Comparison of ENCODE assay signal across 13 cellular contexts in genomic region chr11:35275808-35276170, GRCh38.
DNase-seq lines count a peak whose midpoint lies in the region; ATAC-seq and TF ChIP-seq lines count a peak whose summit lies in the region.
"Had no signal": no experiment of that assay in that cellular context is flagged by ENCODE, and none has a peak within 500 bp of the region (broad histone marks: within the 10 kb centered on the region; RNA-seq: fewer than 3 reads in every experiment).

No MANE protein-coding gene starts in this region.

- no peak overlapping the region for H3K27ac ChIP-seq in CD8-positive, alpha-beta memory T cell (ENCODE audit: low read depth, low read length)
- no peak overlapping the region for H3K27ac ChIP-seq in spleen

- no peak for TF ChIP-seq POLR2A in spleen (IDR thresholded peaks at IDR 0.05)

- H3K27me3 ChIP-seq in CD8-positive, alpha-beta memory T cell (ENCODE audit: insufficient read depth, low read length, poor library complexity, severe bottlenecking): no peaks in the 10 kb centered on the region
- H3K27me3 ChIP-seq in spleen (replicated peaks in 1 of 7): no peaks in the 10 kb centered on the region

- H3K27ac Mint-ChIP-seq in CD8-positive, alpha-beta memory T cell: peak overlapping the region in 5 of 8 donors; percentile 3 to 82 (median 27)
- peak overlapping the region; percentile 59 for H3K27ac Mint-ChIP-seq in activated naive CD8-positive, alpha-beta T cell treated with anti-CD3 and anti-CD28 coated beads for 36 hours
- H3K27ac Mint-ChIP-seq in stimulated activated memory B cell treated with anti-CD40 and anti-IgM and Interleukin-4, amounts not matched to agents 10 μg/mL and 1 μg/mL and 100 μg/mL, for 72 hours: peak overlapping the region; percentile 14
- no peak overlapping the region for H3K27ac Mint-ChIP-seq in activated naive CD4-positive, alpha-beta T cell treated with anti-CD3 and anti-CD28 coated beads, Interleukin-2, amount 10 ng/mL, durations not matched to agents 7 days and 5 days
- H3K27ac Mint-ChIP-seq in activated T-cell treated with anti-CD3 and anti-CD28 coated beads, Interleukin-2, amount 50 U/mL, for 24 hours: no peak overlapping the region

- peaks cover 36 to 51% (median 42%) of the 10 kb centered on the region in 3 donors for H3K4me1 Mint-ChIP-seq in CD8-positive, alpha-beta memory T cell
- H3K4me1 Mint-ChIP-seq in activated naive CD8-positive, alpha-beta T cell treated with anti-CD3 and anti-CD28 coated beads for 36 hours: peaks cover 48% of the 10 kb centered on the region
- H3K4me1 Mint-ChIP-seq in stimulated activated memory B cell treated with anti-CD40 and anti-IgM and Interleukin-4, amounts not matched to agents 10 μg/mL and 1 μg/mL and 100 μg/mL, for 72 hours: peaks cover 47% of the 10 kb centered on the region
- H3K4me1 Mint-ChIP-seq in activated naive CD4-positive, alpha-beta T cell treated with anti-CD3 and anti-CD28 coated beads, Interleukin-2, amount 10 ng/mL, durations not matched to agents 7 days and 5 days: peaks cover 27% of the 10 kb centered on the region
- peaks cover 54% of the 10 kb centered on the region for H3K4me1 Mint-ChIP-seq in activated T-cell treated with anti-CD3 and anti-CD28 coated beads, Interleukin-2, amount 50 U/mL, for 24 hours (ENCODE audit: low read depth)

- H3K4me3 Mint-ChIP-seq in CD8-positive, alpha-beta memory T cell: no peak overlapping the region
- no peak overlapping the region for H3K4me3 Mint-ChIP-seq in activated naive CD8-positive, alpha-beta T cell treated with anti-CD3 and anti-CD28 coated beads for 36 hours
- no peak overlapping the region for H3K4me3 Mint-ChIP-seq in stimulated activated memory B cell treated with anti-CD40 and anti-IgM and Interleukin-4, amounts not matched to agents 10 μg/mL and 1 μg/mL and 100 μg/mL, for 72 hours
- no peak overlapping the region for H3K4me3 Mint-ChIP-seq in activated naive CD4-positive, alpha-beta T cell treated with anti-CD3 and anti-CD28 coated beads, Interleukin-2, amount 10 ng/mL, durations not matched to agents 7 days and 5 days
- H3K4me3 Mint-ChIP-seq in activated T-cell treated with anti-CD3 and anti-CD28 coated beads, Interleukin-2, amount 50 U/mL, for 24 hours: no peak overlapping the region
- H3K4me3 Mint-ChIP-seq: activated T-cell treated with anti-CD3 and anti-CD28 coated beads, Interleukin-2, amount 50 U/mL, for 4 hours; CD14-positive monocyte had no signal

- peaks cover 0 to 4% (median 2%) of the 10 kb centered on the region in 3 donors for H3K36me3 Mint-ChIP-seq in CD8-positive, alpha-beta memory T cell
- H3K36me3 Mint-ChIP-seq in activated naive CD8-positive, alpha-beta T cell treated with anti-CD3 and anti-CD28 coated beads for 36 hours: peaks cover 6% of the 10 kb centered on the region
- no peaks in the 10 kb centered on the region for H3K36me3 Mint-ChIP-seq in stimulated activated memory B cell treated with anti-CD40 and anti-IgM and Interleukin-4, amounts not matched to agents 10 μg/mL and 1 μg/mL and 100 μg/mL, for 72 hours
- H3K36me3 Mint-ChIP-seq in activated naive CD4-positive, alpha-beta T cell treated with anti-CD3 and anti-CD28 coated beads, Interleukin-2, amount 10 ng/mL, durations not matched to agents 7 days and 5 days: no peaks in the 10 kb centered on the region
- no peaks in the 10 kb centered on the region for H3K36me3 Mint-ChIP-seq in activated T-cell treated with anti-CD3 and anti-CD28 coated beads, Interleukin-2, amount 50 U/mL, for 24 hours (ENCODE audit: low read depth)

- no peak for ATAC-seq in stimulated activated memory B cell treated with anti-CD40 and anti-IgM and Interleukin-4, amounts not matched to agents 10 μg/mL and 1 μg/mL and 100 μg/mL, for 72 hours

- no peaks in the 10 kb centered on the region for H3K36me3 ChIP-seq in CD8-positive, alpha-beta memory T cell (ENCODE audit: insufficient read depth, low read length)
- no peaks in the 10 kb centered on the region for H3K36me3 ChIP-seq in spleen

- no peaks in the 10 kb centered on the region for H3K9me3 ChIP-seq in CD8-positive, alpha-beta memory T cell (ENCODE audit: low read length)
- no peaks in the 10 kb centered on the region for H3K9me3 ChIP-seq in spleen

- DNase-seq in CD8-positive, alpha-beta memory T cell: no peak
- no peak for DNase-seq in activated naive CD8-positive, alpha-beta T cell treated with anti-CD3 and anti-CD28 coated beads for 36 hours
- DNase-seq in fibroblast of gingiva (ENCODE audit: low read depth): peak; percentile 42
- no peak for DNase-seq in activated naive CD4-positive, alpha-beta T cell treated with anti-CD3 and anti-CD28 coated beads, Interleukin-2, amount 10 ng/mL, durations not matched to agents 7 days and 5 days
- no peak for DNase-seq in activated T-cell treated with anti-CD3 and anti-CD28 coated beads, Interleukin-2, amount 50 U/mL, for 24 hours
- no peak for DNase-seq in spleen
- no peak for DNase-seq in NCI-H82 (lab: John Stamatoyannopoulos, UW)
- DNase-seq: activated CD4-positive, CD25-positive, alpha-beta regulatory T cell treated with anti-CD3 and anti-CD28 coated beads, Interleukin-2, amount 50 U/mL, for 72 hours; activated T-cell treated with anti-CD3 and anti-CD28 coated beads, Interleukin-2, amount 50 U/mL, for 4 hours; H7; NCI-H2107 had no signal

- no peaks in the 10 kb centered on the region for H3K27me3 Mint-ChIP-seq in CD8-positive, alpha-beta memory T cell
- no peaks in the 10 kb centered on the region for H3K27me3 Mint-ChIP-seq in activated naive CD8-positive, alpha-beta T cell treated with anti-CD3 and anti-CD28 coated beads for 36 hours
- H3K27me3 Mint-ChIP-seq in stimulated activated memory B cell treated with anti-CD40 and anti-IgM and Interleukin-4, amounts not matched to agents 10 μg/mL and 1 μg/mL and 100 μg/mL, for 72 hours: no peaks in the 10 kb centered on the region
- no peaks in the 10 kb centered on the region for H3K27me3 Mint-ChIP-seq in activated naive CD4-positive, alpha-beta T cell treated with anti-CD3 and anti-CD28 coated beads, Interleukin-2, amount 10 ng/mL, durations not matched to agents 7 days and 5 days
- H3K27me3 Mint-ChIP-seq in activated T-cell treated with anti-CD3 and anti-CD28 coated beads, Interleukin-2, amount 50 U/mL, for 24 hours: no peaks in the 10 kb centered on the region

- WGBS in spleen, 5 donors: 76 to 90% (median 83%) methylated on average over 1 of the region's 1 CpG

- H3K9me3 Mint-ChIP-seq in CD8-positive, alpha-beta memory T cell: no peaks in the 10 kb centered on the region
- H3K9me3 Mint-ChIP-seq in activated naive CD8-positive, alpha-beta T cell treated with anti-CD3 and anti-CD28 coated beads for 36 hours: peaks cover 10% of the 10 kb centered on the region
- H3K9me3 Mint-ChIP-seq in stimulated activated memory B cell treated with anti-CD40 and anti-IgM and Interleukin-4, amounts not matched to agents 10 μg/mL and 1 μg/mL and 100 μg/mL, for 72 hours: peaks cover 6% of the 10 kb centered on the region
- H3K9me3 Mint-ChIP-seq in activated naive CD4-positive, alpha-beta T cell treated with anti-CD3 and anti-CD28 coated beads, Interleukin-2, amount 10 ng/mL, durations not matched to agents 7 days and 5 days: no peaks in the 10 kb centered on the region
- peaks cover 3% of the 10 kb centered on the region for H3K9me3 Mint-ChIP-seq in activated T-cell treated with anti-CD3 and anti-CD28 coated beads, Interleukin-2, amount 50 U/mL, for 24 hours

- POLR2A ChIA-PET in CD8-positive, alpha-beta memory T cell (lab: Charles Lee): no interaction called here

- H3K4me1 ChIP-seq in CD8-positive, alpha-beta memory T cell (ENCODE audit: insufficient read depth, low read length): peaks cover 18% of the 10 kb centered on the region
- H3K4me1 ChIP-seq in spleen: peaks cover 0 to 30% (median 13%) of the 10 kb centered on the region in 6 donors

- no peak for TF ChIP-seq CTCF in spleen (IDR thresholded peaks at IDR 0.05 in 8 of 11, conservative IDR thresholded peaks at IDR 0.05 in 3 of 11)

- no peak overlapping the region for H3K4me3 ChIP-seq in CD8-positive, alpha-beta memory T cell (ENCODE audit: low read length)
- H3K4me3 ChIP-seq in spleen: no peak overlapping the region

- CTCF ChIA-PET in CD8-positive, alpha-beta memory T cell (lab: Charles Lee): interaction anchor here (1.1 kb wide), 1 partner anchor 86 kb away, joined by 4 read pairs; no protein-coding TSS in a partner anchor
- CTCF ChIA-PET in activated naive CD4-positive, alpha-beta T cell treated with anti-CD3 and anti-CD28 coated beads, Interleukin-2, amount 10 ng/mL, durations not matched to agents 7 days and 5 days (lab: Charles Lee): interaction anchor here (2.1 kb wide), 1 partner anchor 30 kb away, joined by 5 read pairs; no protein-coding TSS in a partner anchor

- intact Hi-C loops in spleen (cut with DNase I; ENCODE audit: low total_unique reads): no loop called here

Comparison
In these comparisons a context has a peak if more than half of its experiments do, and no peak if none do; other contexts are left out.
1. H3K27ac Mint-ChIP-seq: peak in CD8-positive, alpha-beta memory T cell (5 of 8), activated naive CD8-positive, alpha-beta T cell treated with anti-CD3 and anti-CD28 coated beads for 36 hours (single experiment) and stimulated activated memory B cell treated with anti-CD40 and anti-IgM and Interleukin-4, amounts not matched to agents 10 μg/mL and 1 μg/mL and 100 μg/mL, for 72 hours (single experiment); none in activated naive CD4-positive, alpha-beta T cell treated with anti-CD3 and anti-CD28 coated beads, Interleukin-2, amount 10 ng/mL, durations not matched to agents 7 days and 5 days (single experiment) and activated T-cell treated with anti-CD3 and anti-CD28 coated beads, Interleukin-2, amount 50 U/mL, for 24 hours (single experiment).